Comparison of ENCODE assay signal across 8 cellular contexts in genomic region chr4:74794341-74794801, GRCh38. TPM values are rescaled to one million over a fixed set of nuclear protein-coding genes. Genes with fewer than 3 reads are reported as not detected.
DNase-seq lines count a peak whose midpoint lies in the region; ATAC-seq and TF ChIP-seq lines count a peak whose summit lies in the region.

BTC (minus strand) TSS chr4:74794523; CDS start chr4:74794325, 198 bp downstream.

- no peak for DNase-seq in CD4-positive, alpha-beta T cell
- no peak for DNase-seq in HFFc6
- DNase-seq in SJCRH30 = peak in 1 of 2 experiments; percentile 7
- DNase-seq in fibroblast of lung (ENCODE audit: low read depth in 2 of 2) = peak; percentile 6 to 27
- no peak for DNase-seq in naive B cell
- no peak for DNase-seq in SIG-M5 treated with dmso at 0.1 percent for 504 hours (lab: John Stamatoyannopoulos, UW; ENCODE audit: unreplicated experiment)
- DNase-seq in stimulated activated CD4-positive, alpha-beta T cell treated with anti-CD3 and anti-CD28 coated beads, Interleukin-12 subunit alpha, Interleukin-12 subunit beta, amount 100 ng/mL, for 4 hours = no peak

- H3K79me2 ChIP-seq in fibroblast of lung (ENCODE audit: control insufficient read depth, insufficient read depth, low read length) = no peaks in the 10 kb centered on the region

- ATAC-seq in CD4-positive, alpha-beta T cell (ENCODE audit: poor library complexity) = no peak
- no peak for ATAC-seq in naive B cell (ENCODE audit: low read depth in 2 of 2)
- ATAC-seq in GM21381 (IDR thresholded peaks at IDR 0.05; ENCODE audit: unreplicated experiment) = no peak

- H3K4me3 ChIP-seq in SJCRH30 (peak within 1 kb of the TSS; percentile 23; the same call in 1 of the 2 replicates), fibroblast of lung (replicated peaks in 1 of 4; ENCODE audit: control extremely low read depth in 1 of 4, insufficient read depth in 1 of 4, low read depth in 3 of 4, low read length in 4 of 4) (peak within 1 kb of the TSS; percentile 66 to 74 (median 66))

- POLR2A ChIA-PET in CD4-positive, alpha-beta T cell (lab: Charles Lee) = no interaction called here

- peaks cover 29% of the 10 kb centered on the region for H3K27me3 ChIP-seq in CD4-positive, alpha-beta T cell (ENCODE audit: control insufficient read depth, insufficient read depth, low read length)
- H3K27me3 ChIP-seq in SJCRH30 = 0 out of 2 replicates have a peak, but pooled peaks cover 7% of the 10 kb centered on the region
- H3K27me3 ChIP-seq in fibroblast of lung (ENCODE audit: control insufficient read depth, insufficient read depth, low read length) = peaks cover 16% of the 10 kb centered on the region

- no peak for TF ChIP-seq CTCF in CD4-positive, alpha-beta T cell (IDR thresholded peaks at IDR 0.05)
- TF ChIP-seq CTCF in HFFc6 (IDR thresholded peaks at IDR 0.05) = no peak
- TF ChIP-seq CTCF in fibroblast of lung (conservative IDR thresholded peaks at IDR 0.05 in 1 of 2, IDR thresholded peaks at IDR 0.05 in 1 of 2; ENCODE audit: low read depth in 1 of 2, low read length in 2 of 2) = peak; percentile 33 to 51

- intact Hi-C loops in CD4-positive, alpha-beta T cell (cut with DNase I, micrococcal nuclease) = no loop called here

- peak within 1 kb of the TSS; percentile 70 for H2AFZ ChIP-seq in fibroblast of lung (ENCODE audit: low read length)

- no peak within 1 kb of the TSS for H3K27ac Mint-ChIP-seq in CD4-positive, alpha-beta T cell
- H3K27ac Mint-ChIP-seq in HFFc6 (no peak within 1 kb of the TSS), naive B cell (no peak within 1 kb of the TSS)

- no peaks in the 10 kb centered on the region for H3K9me3 Mint-ChIP-seq in CD4-positive, alpha-beta T cell
- H3K9me3 Mint-ChIP-seq in HFFc6 (no peaks in the 10 kb centered on the region), naive B cell (peaks cover 0 to 3% (median 1%) of the 10 kb centered on the region in 7 donors)

- peak within 1 kb of the TSS; percentile 51 for H3K4me3 Mint-ChIP-seq in CD4-positive, alpha-beta T cell
- H3K4me3 Mint-ChIP-seq in HFFc6 = peak within 1 kb of the TSS; percentile 82
- peak within 1 kb of the TSS in 7 of 8 donors; percentile 21 to 83 (median 61) for H3K4me3 Mint-ChIP-seq in naive B cell

- peaks cover 78% of the 10 kb centered on the region for H3K27me3 Mint-ChIP-seq in CD4-positive, alpha-beta T cell
- H3K27me3 Mint-ChIP-seq in HFFc6 (ENCODE audit: insufficient read depth) (peaks cover 32% of the 10 kb centered on the region), naive B cell (peaks cover 48 to 81% (median 77%) of the 10 kb centered on the region in 3 donors)

- H3K9me3 ChIP-seq in CD4-positive, alpha-beta T cell (ENCODE audit: control insufficient read depth, low read length) = no peaks in the 10 kb centered on the region
- H3K9me3 ChIP-seq in SJCRH30 (replicated peaks) (no peaks in the 10 kb centered on the region), fibroblast of lung (ENCODE audit: control insufficient read depth, insufficient read depth, low read depth, low read length) (no peaks in the 10 kb centered on the region)

- CTCF ChIA-PET in CD4-positive, alpha-beta T cell (lab: Charles Lee) = no interaction called here

- H3K4me2 ChIP-seq in fibroblast of lung (ENCODE audit: extremely low read depth, insufficient read depth, low read length) = peak within 1 kb of the TSS; percentile 99

- H4K20me1 ChIP-seq in fibroblast of lung (ENCODE audit: control insufficient read depth, extremely low read depth, insufficient read depth, low read length) = no peaks in the 10 kb centered on the region

- H3K4me1 Mint-ChIP-seq in CD4-positive, alpha-beta T cell (ENCODE audit: low read depth) = no peaks in the 10 kb centered on the region
- no peaks in the 10 kb centered on the region for H3K4me1 Mint-ChIP-seq in HFFc6 (ENCODE audit: low read depth)
- H3K4me1 Mint-ChIP-seq in naive B cell = peaks cover 4 to 12% (median 8%) of the 10 kb centered on the region in 3 donors

- H3K9ac ChIP-seq in fibroblast of lung (ENCODE audit: insufficient read depth, low read length) = peak within 1 kb of the TSS; percentile 50

- no peaks in the 10 kb centered on the region for H3K4me1 ChIP-seq in SJCRH30
- no peaks in the 10 kb centered on the region for H3K4me1 ChIP-seq in fibroblast of lung (ENCODE audit: control insufficient read depth, extremely low read depth, insufficient read depth, low read length)

- H3K36me3 Mint-ChIP-seq in CD4-positive, alpha-beta T cell (ENCODE audit: low read depth) = no peaks in the 10 kb centered on the region
- H3K36me3 Mint-ChIP-seq in HFFc6 (ENCODE audit: low read depth) = no peaks in the 10 kb centered on the region
- no peaks in the 10 kb centered on the region for H3K36me3 Mint-ChIP-seq in naive B cell

- H3K36me3 ChIP-seq in SJCRH30 (no peaks in the 10 kb centered on the region), fibroblast of lung (ENCODE audit: control insufficient read depth, insufficient read depth, low read length) (no peaks in the 10 kb centered on the region)

- no peak within 1 kb of the TSS for H3K27ac ChIP-seq in CD4-positive, alpha-beta T cell (ENCODE audit: low read depth, low read length)
- H3K27ac ChIP-seq in SJCRH30 (no peak within 1 kb of the TSS), fibroblast of lung (ENCODE audit: insufficient read depth, low read length) (no peak within 1 kb of the TSS)

RNA-seq across cellular contexts. Expression of gene BTC, which starts in this region (rescaled TPM):
- not detected for total RNA-seq in CD4-positive, alpha-beta T cell
- total RNA-seq in HFFc6 (2021; fragmentation: NEBNext Ultra II Directional; extraction: Animal tissue kit (Norgen Biotek cat#: 25700)) = not detected
- 0.26 and 0.30 TPM in 2 replicates for total RNA-seq in SJCRH30 (2014; rRNA removed; shearing (Covaris generic))
- total RNA-seq in fibroblast of lung = 3.1 and 7.8 TPM in 2 replicates
- polyA plus RNA-seq in fibroblast of lung = 0.33 and 0.41 TPM in 2 replicates
- polyA plus RNA-seq in fibroblast of lung (2012) = 0.19 and 0.24 TPM in 2 replicates
- not detected in 2 replicates for polyA minus RNA-seq in fibroblast of lung (ENCODE audit: low replicate concordance)
- polyA plus RNA-seq in naive B cell (ENCODE audit: low read depth in 6 of 6) = not detected

Comparison
In these comparisons a context has a peak if more than half of its experiments do, and no peak if none do; other contexts are left out.
1. DNase-seq: peak in fibroblast of lung (2 of 2); none in CD4-positive, alpha-beta T cell (0 of 10), HFFc6 (single experiment), naive B cell (single experiment), SIG-M5 treated with dmso at 0.1 percent for 504 hours (single experiment) and stimulated activated CD4-positive, alpha-beta T cell treated with anti-CD3 and anti-CD28 coated beads, Interleukin-12 subunit alpha, Interleukin-12 subunit beta, amount 100 ng/mL, for 4 hours (single experiment).
2. CTCF ChIP-seq: peak in fibroblast of lung (2 of 2); none in CD4-positive, alpha-beta T cell (single experiment) and HFFc6 (single experiment).
3. Peak in every context shown above with its lines, with median percentiles within 50 percentile points of each other: H3K4me3 Mint-ChIP-seq.